1 cellular context compared by ENCODE assay signal in genomic region chr14:104700224-104700623, GRCh38.
TF ChIP-seq lines count a peak whose summit lies in the region.

No MANE protein-coding gene starts in this region.

TF ChIP-seq in WTC11, 78 proteins besides CTCF, POLR2A, EP300 and RAD21 (continued from another document):
- TF ChIP-seq, protein P1, sequence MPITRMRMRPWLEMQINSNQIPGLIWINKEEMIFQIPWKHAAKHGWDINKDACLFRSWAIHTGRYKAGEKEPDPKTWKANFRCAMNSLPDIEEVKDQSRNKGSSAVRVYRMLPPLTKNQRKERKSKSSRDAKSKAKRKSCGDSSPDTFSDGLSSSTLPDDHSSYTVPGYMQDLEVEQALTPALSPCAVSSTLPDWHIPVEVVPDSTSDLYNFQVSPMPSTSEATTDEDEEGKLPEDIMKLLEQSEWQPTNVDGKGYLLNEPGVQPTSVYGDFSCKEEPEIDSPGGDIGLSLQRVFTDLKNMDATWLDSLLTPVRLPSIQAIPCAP (CRISPR knock-in tag; IDR thresholded peaks at IDR 0.05) = no peak
- TF ChIP-seq, protein P2, sequence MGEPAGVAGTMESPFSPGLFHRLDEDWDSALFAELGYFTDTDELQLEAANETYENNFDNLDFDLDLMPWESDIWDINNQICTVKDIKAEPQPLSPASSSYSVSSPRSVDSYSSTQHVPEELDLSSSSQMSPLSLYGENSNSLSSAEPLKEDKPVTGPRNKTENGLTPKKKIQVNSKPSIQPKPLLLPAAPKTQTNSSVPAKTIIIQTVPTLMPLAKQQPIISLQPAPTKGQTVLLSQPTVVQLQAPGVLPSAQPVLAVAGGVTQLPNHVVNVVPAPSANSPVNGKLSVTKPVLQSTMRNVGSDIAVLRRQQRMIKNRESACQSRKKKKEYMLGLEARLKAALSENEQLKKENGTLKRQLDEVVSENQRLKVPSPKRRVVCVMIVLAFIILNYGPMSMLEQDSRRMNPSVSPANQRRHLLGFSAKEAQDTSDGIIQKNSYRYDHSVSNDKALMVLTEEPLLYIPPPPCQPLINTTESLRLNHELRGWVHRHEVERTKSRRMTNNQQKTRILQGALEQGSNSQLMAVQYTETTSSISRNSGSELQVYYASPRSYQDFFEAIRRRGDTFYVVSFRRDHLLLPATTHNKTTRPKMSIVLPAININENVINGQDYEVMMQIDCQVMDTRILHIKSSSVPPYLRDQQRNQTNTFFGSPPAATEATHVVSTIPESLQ (CRISPR knock-in tag; IDR thresholded peaks at IDR 0.05) = no peak
- TF ChIP-seq KAT7 (CRISPR knock-in tag; IDR thresholded peaks at IDR 0.05; ENCODE audit: borderline replicate concordance) = no peak
- TF ChIP-seq, protein P3, sequence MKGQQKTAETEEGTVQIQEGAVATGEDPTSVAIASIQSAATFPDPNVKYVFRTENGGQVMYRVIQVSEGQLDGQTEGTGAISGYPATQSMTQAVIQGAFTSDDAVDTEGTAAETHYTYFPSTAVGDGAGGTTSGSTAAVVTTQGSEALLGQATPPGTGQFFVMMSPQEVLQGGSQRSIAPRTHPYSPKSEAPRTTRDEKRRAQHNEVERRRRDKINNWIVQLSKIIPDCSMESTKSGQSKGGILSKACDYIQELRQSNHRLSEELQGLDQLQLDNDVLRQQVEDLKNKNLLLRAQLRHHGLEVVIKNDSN (CRISPR knock-in tag; IDR thresholded peaks at IDR 0.05) = no peak
- TF ChIP-seq NR3C1 (CRISPR knock-in tag; conservative IDR thresholded peaks at IDR 0.05; ENCODE audit: low read depth) = no peak
- TF ChIP-seq SOX15 (CRISPR knock-in tag; IDR thresholded peaks at IDR 0.05) = no peak
